ENCODE assay signal across 9 cellular contexts in the genomic region with DNA sequence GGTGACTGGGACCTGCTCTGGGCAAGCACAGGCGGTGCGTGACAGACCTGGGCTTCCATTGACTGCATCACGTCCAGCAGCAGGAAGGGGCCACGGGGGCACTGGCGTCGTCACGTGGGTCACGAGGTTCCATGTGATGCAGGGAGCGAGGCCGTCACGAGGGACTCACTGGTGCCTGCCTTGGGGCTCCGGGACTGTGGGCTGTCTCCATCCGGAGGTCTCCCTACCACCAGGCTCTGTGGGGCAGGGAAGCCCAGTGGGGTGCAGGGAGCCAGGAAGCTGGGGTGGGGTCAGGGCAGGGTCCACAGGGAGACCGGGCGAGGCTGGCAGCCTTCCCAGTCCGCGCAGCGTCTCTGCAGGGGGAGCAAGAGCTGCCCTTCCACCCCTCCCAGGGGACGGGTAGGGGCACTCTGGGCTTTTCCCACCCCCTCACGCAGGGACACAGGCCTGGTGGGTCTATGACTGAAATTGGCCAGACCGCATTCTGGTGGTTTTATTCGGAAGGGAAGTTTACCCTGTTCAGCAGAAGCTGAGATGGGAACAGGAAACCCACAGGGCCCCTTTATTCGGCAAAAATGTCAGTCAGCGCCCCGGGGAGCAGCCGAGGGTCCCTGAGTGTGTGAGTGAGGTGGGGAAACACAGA. TPM values are rescaled to one million over a fixed set of nuclear protein-coding genes. Genes with fewer than 3 reads are reported as not detected.
DNase-seq lines count a peak whose midpoint lies in the region; ATAC-seq, FAIRE-seq and TF ChIP-seq lines count a peak whose summit lies in the region.
"Had no signal": no experiment of that assay in that cellular context is flagged by ENCODE, and none has a peak within 500 bp of the region (broad histone marks: within the 10 kb centered on the region; RNA-seq: fewer than 3 reads in every experiment).

No MANE protein-coding gene starts in this region.

- TF ChIP-seq POLR2A in K562 (conservative IDR thresholded peaks at IDR 0.05): no peak

- no peaks in the 10 kb centered on the region for H4K20me1 ChIP-seq in K562 (replicated peaks; ENCODE audit: control insufficient read depth, insufficient read depth, low read length)

- no peak for TF ChIP-seq RAD21 in K562 (CRISPR knock-in tag; conservative IDR thresholded peaks at IDR 0.05 in 1 of 2, IDR thresholded peaks at IDR 0.05 in 1 of 2)

- intact Hi-C loops in K562 (cut with micrococcal nuclease): no loop called here
- intact Hi-C loops in left lung (cut with DNase I): no loop called here

- peak overlapping the region; percentile 69 for H3K4me2 ChIP-seq in K562 (ENCODE audit: insufficient read depth, low read length)

- TF ChIP-seq EP300 in K562 (IDR thresholded peaks at IDR 0.05; ENCODE audit: low read length): no peak

- H3K4me3 Mint-ChIP-seq in T-helper 17 cell: peak overlapping the region; percentile 99

- peaks cover 28% of the 10 kb centered on the region for H3K4me1 Mint-ChIP-seq in T-helper 17 cell

- no peaks in the 10 kb centered on the region for H3K9me1 ChIP-seq in K562 (ENCODE audit: control insufficient read depth, insufficient read depth, low read length)

- DNase-seq in DMS 273 (lab: John Stamatoyannopoulos, UW; ENCODE audit: unreplicated experiment) (peak; percentile 51), DMS 273 treated with DMSO at 0.1 percent for 48 hours (lab: John Stamatoyannopoulos, UW) (no peak), T-helper 17 cell (peak; percentile 39 to 65 (median 55)), K562 (ENCODE audit: extremely low read depth in 1 of 4, low spot score in 3 of 4) (no peak), left lung (peak; percentile 93 to 95)
- peak; percentile 55 for DNase-seq in stimulated activated CD8-positive, alpha-beta memory T cell treated with anti-CD3 and anti-CD28 coated beads, Interleukin-15, amount 100 ng/mL, for 24 hours (ENCODE audit: low read depth)

- CTCF ChIA-PET in K562 (lab: Yijun Ruan, JAX; ENCODE audit: low intra/inter-chr PET ratio): interaction anchor here (0.8 to 2.7 kb wide), 3 partner anchors 141 to 726 kb away, joined by 3 to 22 read pairs (median 7); no protein-coding TSS in a partner anchor

- BruUV-seq in K562 (replicated peaks; lab: Mats Ljungman, UMichigan): no TSS peak

- H3K9me3 ChIP-seq in T-helper 17 cell (ENCODE audit: control insufficient read depth, low read length, poor library complexity, severe bottlenecking) (no peaks in the 10 kb centered on the region), K562 (replicated peaks; ENCODE audit: control insufficient read depth, insufficient read depth, low read depth, low read length) (no peaks in the 10 kb centered on the region), left lung (no peaks in the 10 kb centered on the region)

- POLR2A ChIA-PET in K562 (lab: Yijun Ruan, JAX): interaction anchor here (0.5 to 1.8 kb wide), 6 partner anchors 8 to 385 kb away, joined by 3 to 8 read pairs (median 3); a partner anchor contains a TSS

- H3K27me3 Mint-ChIP-seq in T-helper 17 cell: no peaks in the 10 kb centered on the region

- 0 out of 5 replicates have a peak, but pooled peaks cover 0 to 4% of the 10 kb centered on the region in 2 experiments for H3K27me3 ChIP-seq in K562 (ENCODE audit: control insufficient read depth in 2 of 2, insufficient read depth in 2 of 2, low read length in 2 of 2)
- no peaks in the 10 kb centered on the region for H3K27me3 ChIP-seq in left lung

- no peaks in the 10 kb centered on the region for H3K79me2 ChIP-seq in K562 (ENCODE audit: control insufficient read depth, insufficient read depth, low read length)

- TF ChIP-seq CTCF in K562 (IDR thresholded peaks at IDR 0.05 in 2 of 3, conservative IDR thresholded peaks at IDR 0.05 in 1 of 3; ENCODE audit: insufficient read depth in 2 of 3, low read depth in 1 of 3, low read length in 3 of 3) (no peak), left lung (IDR thresholded peaks at IDR 0.05) (no peak)

- H3K4me3 ChIP-seq in K562 (peak overlapping the region; percentile 25), left lung (peak overlapping the region; percentile 68 to 77)

- peak overlapping the region; percentile 51 to 92; a peak in 3 of 4 replicates for H3K9ac ChIP-seq in K562 (ENCODE audit: insufficient read depth in 1 of 2, low read depth in 2 of 2, low read length in 2 of 2)

- peak overlapping the region; percentile 98 for H3K27ac Mint-ChIP-seq in T-helper 17 cell

- no peaks in the 10 kb centered on the region for H3K36me3 ChIP-seq in K562 (ENCODE audit: control insufficient read depth, insufficient read depth, low read length)
- H3K36me3 ChIP-seq in left lung: peaks cover 0 to 32% of the 10 kb centered on the region in 2 donors

- peaks cover 21 to 76% of the 10 kb centered on the region in 2 experiments for H3K4me1 ChIP-seq in K562 (replicated peaks in 1 of 2; ENCODE audit: control insufficient read depth in 2 of 2, insufficient read depth in 2 of 2, low read length in 2 of 2)
- H3K4me1 ChIP-seq in left lung: peaks cover 12 to 59% of the 10 kb centered on the region in 2 donors

- peak overlapping the region; percentile 86 for H2AFZ ChIP-seq in K562 (ENCODE audit: low read depth, low read length)

- ATAC-seq in HG03159 (IDR thresholded peaks at IDR 0.05; ENCODE audit: unreplicated experiment): peak; percentile 28
- peak; percentile 68 for ATAC-seq in T-helper 17 cell
- ATAC-seq in K562: no peak
- peak; percentile 67 for ATAC-seq in left lung
- ATAC-seq in GM18517 (IDR thresholded peaks at IDR 0.05; ENCODE audit: unreplicated experiment): no peak

- H3K27ac ChIP-seq in K562 (ENCODE audit: extremely low read depth, low read depth, low read length) (peak overlapping the region; percentile 51; the same call in 1 of the 3 replicates), left lung (peak overlapping the region; percentile 94 to 98)

- FAIRE-seq in K562 (lab: Jason Lieb, UNC): no peak
- FAIRE-seq: A204.1 had no signal

- 30% methylated on average over 23 of the region's 26 CpGs for WGBS in K562 (ENCODE audit: insufficient coverage, low coverage, missing lambda C conversion rate)

- peaks cover 5% of the 10 kb centered on the region for H3K36me3 Mint-ChIP-seq in T-helper 17 cell (ENCODE audit: low read depth)

- in situ Hi-C loops in K562 (cut with MboI): no loop called here

RNA-seq across cellular contexts. Expression of a gene that starts 0.4 kb away (rescaled TPM):
- total RNA-seq in T-helper 17 cell (100 to 1,000 TPM; 179 to 212 TPM), K562 (2014; rRNA removed) (0.68 and 0.73 TPM in 2 replicates), K562 (2014; rRNA removed; fragmentation: Illumina TruSeq; extraction: Trizol) (0.11 and 0.16 TPM in 2 replicates), K562 (2015; rRNA removed; fragmentation: Illumina TruSeq; extraction: Trizol) (1.1 and 1.3 TPM in 2 replicates), K562 (2021) (1.8 and 2.1 TPM in 2 replicates), left lung (100 to 1,000 TPM in 1 of 2 donors, 10 to 100 TPM in 1; 90.8 to 109 TPM)
- total RNA-seq in K562 (2011; cell fraction: chromatin; rRNA removed; ENCODE audit: low replicate concordance): 2.5 and 7.5 TPM in 2 replicates
- total RNA-seq in K562 (2011; cell fraction: nucleolus; rRNA removed): 4.8 and 5.5 TPM in 2 replicates
- 3.3 and 3.4 TPM in 2 replicates for total RNA-seq in K562 (2011; cell fraction: nucleoplasm; rRNA removed)
- polyA plus RNA-seq in K562 (2011; rRNA removed) (0.68 and 1.3 TPM in 2 replicates), K562 (2014; fragmentation: Illumina TruSeq; extraction: Trizol) (0.58 and 0.89 TPM in 2 replicates), K562 (2014; fragmentation: Nextera tagmentation; extraction: Ambion mirVana) (not detected), K562 (2014; rRNA removed) (1.6 and 2.3 TPM in 2 replicates)
- 0.97 and 1.0 TPM in 2 replicates for polyA plus RNA-seq in K562 (2011; cell fraction: cytosol; rRNA removed)
- polyA plus RNA-seq in K562 (2011; cell fraction: nucleus; rRNA removed): 11.2 and 14.0 TPM in 2 replicates
- 3.3 and 11.5 TPM in 2 replicates for polyA plus RNA-seq in K562 (2012)
- 0.15 and 0.18 TPM in 2 replicates for polyA minus RNA-seq in K562 (2011; rRNA and poly(A)+ RNA removed)
- not detected in 2 replicates for polyA minus RNA-seq in K562 (2011; cell fraction: cytosol; rRNA and poly(A)+ RNA removed)
- polyA minus RNA-seq in K562 (2011; cell fraction: nucleus; rRNA and poly(A)+ RNA removed): 1.6 and 2.0 TPM in 2 replicates

RNA-seq across cellular contexts. Expression of a gene that starts 25.7 kb away (rescaled TPM):
- total RNA-seq in T-helper 17 cell (not detected), K562 (2014; rRNA removed) (not detected in 2 replicates), K562 (2014; rRNA removed; fragmentation: Illumina TruSeq; extraction: Trizol) (not detected in 2 replicates), K562 (2015; rRNA removed; fragmentation: Illumina TruSeq; extraction: Trizol) (not detected in 2 replicates), K562 (2021) (not detected in 2 replicates), left lung (1 to 10 TPM in 1 of 2 donors, under 1 TPM in 1; 0.89 to 1.2 TPM)
- not detected in 2 replicates for total RNA-seq in K562 (2011; cell fraction: chromatin; rRNA removed; ENCODE audit: low replicate concordance)
- not detected in 2 replicates for total RNA-seq in K562 (2011; cell fraction: nucleolus; rRNA removed)
- total RNA-seq in K562 (2011; cell fraction: nucleoplasm; rRNA removed): not detected in 2 replicates
- polyA plus RNA-seq in K562 (2011; rRNA removed) (not detected in 2 replicates), K562 (2014; fragmentation: Illumina TruSeq; extraction: Trizol) (not detected in 2 replicates), K562 (2014; fragmentation: Nextera tagmentation; extraction: Ambion mirVana) (not detected), K562 (2014; rRNA removed) (not detected in 2 replicates)
- polyA plus RNA-seq in K562 (2011; cell fraction: cytosol; rRNA removed): 0.04 TPM in 1 of 2 replicates, not detected in the other
- polyA plus RNA-seq in K562 (2011; cell fraction: nucleus; rRNA removed): not detected in 2 replicates
- not detected in 2 replicates for polyA plus RNA-seq in K562 (2012)
- not detected in 2 replicates for polyA minus RNA-seq in K562 (2011; rRNA and poly(A)+ RNA removed)
- not detected in 2 replicates for polyA minus RNA-seq in K562 (2011; cell fraction: cytosol; rRNA and poly(A)+ RNA removed)
- not detected in 2 replicates for polyA minus RNA-seq in K562 (2011; cell fraction: nucleus; rRNA and poly(A)+ RNA removed)

RNA-seq across cellular contexts. Expression of a gene that starts 29.4 kb away (rescaled TPM):
- total RNA-seq in T-helper 17 cell (10 to 100 TPM; 47.9 to 53.5 TPM), K562 (2014; rRNA removed) (39.6 and 50.7 TPM in 2 replicates), K562 (2014; rRNA removed; fragmentation: Illumina TruSeq; extraction: Trizol) (15.3 and 19.2 TPM in 2 replicates), K562 (2015; rRNA removed; fragmentation: Illumina TruSeq; extraction: Trizol) (29.7 and 32.0 TPM in 2 replicates), K562 (2021) (55.6 and 61.3 TPM in 2 replicates), left lung (10 to 100 TPM; 29.2 to 29.9 TPM)
- 114 and 307 TPM in 2 replicates for total RNA-seq in K562 (2011; cell fraction: chromatin; rRNA removed; ENCODE audit: low replicate concordance)
- total RNA-seq in K562 (2011; cell fraction: nucleolus; rRNA removed): 194 and 202 TPM in 2 replicates
- 119 and 146 TPM in 2 replicates for total RNA-seq in K562 (2011; cell fraction: nucleoplasm; rRNA removed)
- polyA plus RNA-seq in K562 (2011; rRNA removed) (23.3 and 39.3 TPM in 2 replicates), K562 (2014; fragmentation: Illumina TruSeq; extraction: Trizol) (31.5 and 31.8 TPM in 2 replicates), K562 (2014; fragmentation: Nextera tagmentation; extraction: Ambion mirVana) (1 to 10 TPM in 1 of 2 experiments, under 1 TPM in 1; 0.93 to 1.4 TPM), K562 (2014; rRNA removed) (41.3 and 42.3 TPM in 2 replicates)
- polyA plus RNA-seq in K562 (2011; cell fraction: cytosol; rRNA removed): 21.3 and 25.3 TPM in 2 replicates
- 181 and 249 TPM in 2 replicates for polyA plus RNA-seq in K562 (2011; cell fraction: nucleus; rRNA removed)
- polyA plus RNA-seq in K562 (2012): 28.4 and 32.3 TPM in 2 replicates
- polyA minus RNA-seq in K562 (2011; rRNA and poly(A)+ RNA removed): 22.3 and 22.4 TPM in 2 replicates
- polyA minus RNA-seq in K562 (2011; cell fraction: cytosol; rRNA and poly(A)+ RNA removed): 35.2 and 42.6 TPM in 2 replicates
- polyA minus RNA-seq in K562 (2011; cell fraction: nucleus; rRNA and poly(A)+ RNA removed): 116 and 142 TPM in 2 replicates

RNA-seq across cellular contexts. Expression of a gene that starts 30.8 kb away (rescaled TPM):
- total RNA-seq in T-helper 17 cell: 10 to 100 TPM; 17.6 to 18.5 TPM
- 4.0 and 14.5 TPM in 2 replicates for total RNA-seq in K562 (2011; cell fraction: chromatin; rRNA removed; ENCODE audit: low replicate concordance)
- total RNA-seq in K562 (2011; cell fraction: nucleolus; rRNA removed): 13.0 and 14.3 TPM in 2 replicates
- 5.5 and 8.1 TPM in 2 replicates for total RNA-seq in K562 (2011; cell fraction: nucleoplasm; rRNA removed)
- 14.0 and 16.4 TPM in 2 replicates for total RNA-seq in K562 (2014; rRNA removed)
- 3.3 and 4.1 TPM in 2 replicates for total RNA-seq in K562 (2014; rRNA removed; fragmentation: Illumina TruSeq; extraction: Trizol)
- total RNA-seq in K562 (2015; rRNA removed; fragmentation: Illumina TruSeq; extraction: Trizol): 11.8 TPM in 2 replicates
- total RNA-seq in K562 (2021): 25.3 and 28.1 TPM in 2 replicates
- 6.7 and 7.0 TPM in 2 replicates for polyA plus RNA-seq in K562 (2011; rRNA removed)
- polyA plus RNA-seq in K562 (2011; cell fraction: cytosol; rRNA removed): 9.9 and 25.7 TPM in 2 replicates
- polyA plus RNA-seq in K562 (2011; cell fraction: nucleus; rRNA removed): 20.2 and 28.6 TPM in 2 replicates
- polyA plus RNA-seq in K562 (2012): 11.9 and 22.1 TPM in 2 replicates
- 15.2 and 16.6 TPM in 2 replicates for polyA plus RNA-seq in K562 (2014; fragmentation: Illumina TruSeq; extraction: Trizol)
- polyA plus RNA-seq in K562 (2014; fragmentation: Nextera tagmentation; extraction: Ambion mirVana): 1 to 10 TPM in 1 of 2 experiments, under 1 TPM in 1; 0.99 to 1.7 TPM
- 17.6 and 20.7 TPM in 2 replicates for polyA plus RNA-seq in K562 (2014; rRNA removed)
- 1.8 and 4.0 TPM in 2 replicates for polyA minus RNA-seq in K562 (2011; rRNA and poly(A)+ RNA removed)
- polyA minus RNA-seq in K562 (2011; cell fraction: cytosol; rRNA and poly(A)+ RNA removed): 3.9 and 7.0 TPM in 2 replicates
- 5.4 and 6.8 TPM in 2 replicates for polyA minus RNA-seq in K562 (2011; cell fraction: nucleus; rRNA and poly(A)+ RNA removed)
- total RNA-seq in left lung: 10 to 100 TPM; 33.2 to 43.4 TPM

Comparison
In these comparisons a context has a peak if more than half of its experiments do, and no peak if none do; other contexts are left out.
1. DNase-seq: peak in DMS 273 (single experiment), T-helper 17 cell (3 of 3), left lung (2 of 2) and stimulated activated CD8-positive, alpha-beta memory T cell treated with anti-CD3 and anti-CD28 coated beads, Interleukin-15, amount 100 ng/mL, for 24 hours (single experiment); none in DMS 273 treated with DMSO at 0.1 percent for 48 hours (single experiment) and K562 (0 of 4).
2. ATAC-seq: peak in HG03159 (single experiment), T-helper 17 cell (single experiment) and left lung (single experiment); none in K562 (single experiment) and GM18517 (single experiment).
3. RNA of a gene that starts 0.4 kb away (total RNA-seq): 179 to 212 TPM in T-helper 17 cell and 90.8 to 109 TPM in left lung; 0.11 to 7.5 TPM in K562; every median in the first group is over 10 times any median in the second.